24 cellular contexts compared by ENCODE assay signal in the genomic region with DNA sequence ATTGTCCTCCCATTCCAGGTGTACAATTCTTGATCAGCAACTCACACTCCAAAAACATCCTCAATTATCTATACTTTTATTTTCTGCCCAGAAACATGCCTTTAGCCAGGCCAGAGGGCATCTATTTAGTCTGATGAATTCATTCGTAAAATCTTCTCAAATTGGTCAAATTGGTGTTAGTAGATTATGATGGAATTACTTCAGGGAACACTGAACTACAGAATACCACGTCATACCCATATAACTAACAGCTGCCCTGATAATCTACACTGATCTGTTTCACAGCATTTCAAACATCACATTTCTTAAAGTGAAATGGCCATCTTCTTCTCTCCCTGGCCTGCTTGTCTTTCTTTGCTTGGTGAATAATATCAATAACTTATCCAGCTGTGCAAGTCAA.
DNase-seq lines count a peak whose midpoint lies in the region; ATAC-seq, FAIRE-seq and TF ChIP-seq lines count a peak whose summit lies in the region.
"Had no signal": no experiment of that assay in that cellular context is flagged by ENCODE, and none has a peak within 500 bp of the region (broad histone marks: within the 10 kb centered on the region; RNA-seq: fewer than 3 reads in every experiment).

No MANE protein-coding gene starts in this region.

- TF ChIP-seq EP300 in HepG2 (IDR thresholded peaks at IDR 0.05; ENCODE audit: low read depth in 2 of 2, low read length in 2 of 2) = no peak
- no peak for TF ChIP-seq EP300 in HepG2 (CRISPR knock-in tag; IDR thresholded peaks at IDR 0.05; ENCODE audit: borderline replicate concordance)

- no peaks in the 10 kb centered on the region for H4K20me1 ChIP-seq in HepG2 (ENCODE audit: insufficient read depth, low read length)
- H4K20me1 ChIP-seq: BLaER1 had no signal

- H3K27ac ChIP-seq in HepG2 (ENCODE audit: extremely low read length, insufficient read depth, low read length) = no peak overlapping the region
- no peak overlapping the region for H3K27ac ChIP-seq in right lobe of liver
- peak overlapping the region; percentile 47 for H3K27ac ChIP-seq in VCaP
- H3K27ac ChIP-seq in parathyroid adenoma = no peak overlapping the region
- H3K27ac ChIP-seq in endodermal cell (ENCODE audit: low read depth, low read length) = no peak overlapping the region
- no peak overlapping the region for H3K27ac ChIP-seq in body of pancreas
- H3K27ac ChIP-seq: BLaER1 had no signal

- H3K4me1 Mint-ChIP-seq in endodermal cell = no peaks in the 10 kb centered on the region
- H3K4me1 Mint-ChIP-seq: CD14-positive monocyte; CD4-positive, CD25-positive, alpha-beta regulatory T cell had no signal

- in situ Hi-C loops in HepG2 (cut with HindIII; ENCODE audit: extremely low pct_ligation_motif_present, low pct_unique_long_range_greater_than_20kb) = no loop called here

- H3K36me3 ChIP-seq in HepG2 (replicated peaks in 1 of 2; ENCODE audit: control insufficient read depth in 1 of 2, insufficient read depth in 2 of 2, low read length in 2 of 2) (no peaks in the 10 kb centered on the region), right lobe of liver (no peaks in the 10 kb centered on the region), parathyroid adenoma (ENCODE audit: control insufficient read depth, insufficient read depth, low read length) (no peaks in the 10 kb centered on the region), endodermal cell (ENCODE audit: control insufficient read depth, insufficient read depth, low read length) (no peaks in the 10 kb centered on the region), body of pancreas (replicated peaks in 1 of 2; ENCODE audit: insufficient read depth in 1 of 2, low read depth in 2 of 2) (no peaks in the 10 kb centered on the region)
- H3K36me3 ChIP-seq: BE2C, BLaER1 had no signal

- DNase-seq in HepG2 (ENCODE audit: low spot score) (no peak), right lobe of liver (no peak), NCI-H345 treated with DMSO at 0.1 percent for 48 hours (lab: John Stamatoyannopoulos, UW; ENCODE audit: unreplicated experiment) (no peak), endodermal cell (no peak), body of pancreas (no peak)
- DNase-seq: 8988T; ACHN; BE2C; C1 segment of cervical spinal cord; Caco-2; Calu3; CD4-positive, CD25-positive, alpha-beta regulatory T cell; CD8-positive, alpha-beta T cell; DMS79 treated with DMSO at 0.1 percent for 48 hours; GF-D8 had no signal

- H3K27me3 Mint-ChIP-seq in endodermal cell (ENCODE audit: insufficient read depth) = no peaks in the 10 kb centered on the region
- H3K27me3 Mint-ChIP-seq: CD4-positive, CD25-positive, alpha-beta regulatory T cell had no signal

- intact Hi-C loops in HepG2 (cut with micrococcal nuclease; ENCODE audit: unreplicated experiment) = no loop called here
- intact Hi-C loops in right lobe of liver (cut with DNase I) = no loop called here
- intact Hi-C loops in body of pancreas (cut with DNase I) = no loop called here

- H3K27me3 ChIP-seq in HepG2 (ENCODE audit: control insufficient read depth in 1 of 2, insufficient read depth in 2 of 2, low read length in 2 of 2) (no peaks in the 10 kb centered on the region; a peak in 1 of 5 replicates), right lobe of liver (no peaks in the 10 kb centered on the region), parathyroid adenoma (ENCODE audit: control insufficient read depth, insufficient read depth, low read length) (no peaks in the 10 kb centered on the region), endodermal cell (ENCODE audit: control insufficient read depth, insufficient read depth, low read length, poor library complexity, severe bottlenecking) (no peaks in the 10 kb centered on the region), body of pancreas (no peaks in the 10 kb centered on the region)
- H3K27me3 ChIP-seq: BE2C, BLaER1 had no signal

- CTCF ChIA-PET in HepG2 (lab: Yijun Ruan, JAX; ENCODE audit: low intra/inter-chr PET ratio, low total read pairs) = no interaction called here

- WGBS in HepG2 (ENCODE audit: low lambda C conversion rate) = 5% methylated on average over 2 of the region's 2 CpGs
- 50% methylated on average over 2 of the region's 2 CpGs for WGBS in right lobe of liver (ENCODE audit: insufficient coverage, low coverage, low lambda C conversion rate, missing lambda C conversion rate)
- WGBS in endodermal cell (ENCODE audit: insufficient coverage in 1 of 2, insufficient read length in 1 of 2), 2 experiments = 93% methylated on average over 2 of the region's 2 CpGs; no CpG with 5 or more reads in 1 of the 2 experiments
- 68 to 69% methylated on average over 2 of the region's 2 CpGs for WGBS in body of pancreas, 2 donors

- no peak for FAIRE-seq in HepG2 (lab: Jason Lieb, UNC)
- FAIRE-seq: A204.1, D721Med, G401.6, GM12891, GM19239 had no signal

- H3K4me3 ChIP-seq in HepG2 (replicated peaks in 1 of 3; ENCODE audit: insufficient read depth in 1 of 3, low read depth in 2 of 3, low read length in 3 of 3) (no peak overlapping the region), right lobe of liver (no peak overlapping the region), parathyroid adenoma (ENCODE audit: low read depth, low read length) (no peak overlapping the region), endodermal cell (ENCODE audit: low read length) (no peak overlapping the region), body of pancreas (no peak overlapping the region)
- H3K4me3 ChIP-seq: BLaER1 had no signal

- no peak for TF ChIP-seq RAD21 in HepG2 (CRISPR knock-in tag; IDR thresholded peaks at IDR 0.05)

- peaks cover 1% of the 10 kb centered on the region for H3K36me3 Mint-ChIP-seq in endodermal cell (ENCODE audit: low read depth)
- H3K36me3 Mint-ChIP-seq: CD14-positive monocyte; CD4-positive, CD25-positive, alpha-beta regulatory T cell; CD8-positive, alpha-beta T cell had no signal

- H3K9me3 ChIP-seq in HepG2 (ENCODE audit: low read length) = no peaks in the 10 kb centered on the region
- H3K9me3 ChIP-seq in right lobe of liver = no peaks in the 10 kb centered on the region
- H3K9me3 ChIP-seq in parathyroid adenoma (ENCODE audit: control insufficient read depth, low read length) = no peaks in the 10 kb centered on the region
- no peaks in the 10 kb centered on the region for H3K9me3 ChIP-seq in endodermal cell (ENCODE audit: control insufficient read depth, low read length)
- no peaks in the 10 kb centered on the region for H3K9me3 ChIP-seq in body of pancreas
- H3K9me3 ChIP-seq: BE2C, BLaER1, Caco-2 had no signal

- H3K79me2 ChIP-seq in HepG2 (ENCODE audit: insufficient read depth, low read length) (no peaks in the 10 kb centered on the region), parathyroid adenoma (no peaks in the 10 kb centered on the region)

- H2AFZ ChIP-seq in HepG2 (ENCODE audit: low read length) = no peak overlapping the region
- H2AFZ ChIP-seq in parathyroid adenoma = peak overlapping the region; percentile 8

- H3K9ac ChIP-seq in HepG2 (ENCODE audit: insufficient read depth, low read depth, low read length) = no peak overlapping the region
- no peak overlapping the region for H3K9ac ChIP-seq in parathyroid adenoma
- H3K9ac ChIP-seq in endodermal cell (ENCODE audit: extremely low read depth, low read length, poor library complexity, severe bottlenecking) = no peak overlapping the region
- H3K9ac ChIP-seq: BLaER1 had no signal

- TF ChIP-seq POLR2A in HepG2 (IDR thresholded peaks at IDR 0.05; ENCODE audit: insufficient read depth in 1 of 2, low read depth in 2 of 2, low read length in 2 of 2) (no peak), right lobe of liver (IDR thresholded peaks at IDR 0.05) (no peak), body of pancreas (IDR thresholded peaks at IDR 0.05) (no peak)

- ATAC-seq in HepG2 (no peak), right lobe of liver (no peak), body of pancreas (no peak)
- ATAC-seq: CD8-positive, alpha-beta T cell had no signal

- H3K4me1 ChIP-seq in HepG2 (ENCODE audit: insufficient read depth, low read length) (no peaks in the 10 kb centered on the region), right lobe of liver (no peaks in the 10 kb centered on the region), parathyroid adenoma (no peaks in the 10 kb centered on the region), endodermal cell (ENCODE audit: control insufficient read depth, insufficient read depth, low read length) (no peaks in the 10 kb centered on the region), body of pancreas (peaks cover 7% of the 10 kb centered on the region)
- H3K4me1 ChIP-seq: BE2C, BLaER1, Caco-2 had no signal

- POLR2A ChIA-PET in HepG2 (lab: Yijun Ruan, JAX) = no interaction called here

- H3K4me2 ChIP-seq in HepG2 (ENCODE audit: low read depth, low read length) = no peak overlapping the region
- no peak overlapping the region for H3K4me2 ChIP-seq in parathyroid adenoma (ENCODE audit: low read length)
- H3K4me2 ChIP-seq: BLaER1 had no signal

- no peaks in the 10 kb centered on the region for H3K9me3 Mint-ChIP-seq in endodermal cell
- H3K9me3 Mint-ChIP-seq: CD8-positive, alpha-beta T cell had no signal

- TF ChIP-seq CTCF in HepG2 (CRISPR knock-in tag; IDR thresholded peaks at IDR 0.05) = no peak
- no peak for TF ChIP-seq CTCF in right lobe of liver (IDR thresholded peaks at IDR 0.05)
- no peak for TF ChIP-seq CTCF in VCaP (conservative IDR thresholded peaks at IDR 0.05)
- TF ChIP-seq CTCF in parathyroid adenoma (IDR thresholded peaks at IDR 0.05) = no peak
- no peak for TF ChIP-seq CTCF in endodermal cell (conservative IDR thresholded peaks at IDR 0.05)
- no peak for TF ChIP-seq CTCF in body of pancreas (IDR thresholded peaks at IDR 0.05)

- H3K4me3 Mint-ChIP-seq in endodermal cell = no peak overlapping the region
- H3K4me3 Mint-ChIP-seq: CD14-positive monocyte; CD4-positive, CD25-positive, alpha-beta regulatory T cell; CD8-positive, alpha-beta T cell had no signal

- H3K27ac Mint-ChIP-seq in endodermal cell = no peak overlapping the region
- H3K27ac Mint-ChIP-seq: CD14-positive monocyte; CD4-positive, CD25-positive, alpha-beta regulatory T cell; CD8-positive, alpha-beta T cell had no signal

- BruUV-seq in HepG2 (replicated peaks; lab: Mats Ljungman, UMichigan) = no TSS peak

TF ChIP-seq in HepG2, 621 proteins besides CTCF, POLR2A, EP300 and RAD21:
- TF ChIP-seq, protein P1, sequence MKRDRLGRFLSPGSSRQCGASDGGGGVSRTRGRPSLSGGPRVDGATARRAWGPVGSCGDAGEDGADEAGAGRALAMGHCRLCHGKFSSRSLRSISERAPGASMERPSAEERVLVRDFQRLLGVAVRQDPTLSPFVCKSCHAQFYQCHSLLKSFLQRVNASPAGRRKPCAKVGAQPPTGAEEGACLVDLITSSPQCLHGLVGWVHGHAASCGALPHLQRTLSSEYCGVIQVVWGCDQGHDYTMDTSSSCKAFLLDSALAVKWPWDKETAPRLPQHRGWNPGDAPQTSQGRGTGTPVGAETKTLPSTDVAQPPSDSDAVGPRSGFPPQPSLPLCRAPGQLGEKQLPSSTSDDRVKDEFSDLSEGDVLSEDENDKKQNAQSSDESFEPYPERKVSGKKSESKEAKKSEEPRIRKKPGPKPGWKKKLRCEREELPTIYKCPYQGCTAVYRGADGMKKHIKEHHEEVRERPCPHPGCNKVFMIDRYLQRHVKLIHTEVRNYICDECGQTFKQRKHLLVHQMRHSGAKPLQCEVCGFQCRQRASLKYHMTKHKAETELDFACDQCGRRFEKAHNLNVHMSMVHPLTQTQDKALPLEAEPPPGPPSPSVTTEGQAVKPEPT (CRISPR knock-in tag; IDR thresholded peaks at IDR 0.05; ENCODE audit: low read depth) = no peak
- TF ChIP-seq CREB1 (IDR thresholded peaks at IDR 0.05) (peak; percentile 66), CREB1 (CRISPR knock-in tag; IDR thresholded peaks at IDR 0.05) (no peak)
